ENCODE assay signal across 8 cellular contexts in genomic region chr1:17053071-17053684, GRCh38. TPM values are rescaled to one million over a fixed set of nuclear protein-coding genes. Genes with fewer than 3 reads are reported as not detected.
DNase-seq lines count a peak whose midpoint lies in the region; ATAC-seq and TF ChIP-seq lines count a peak whose summit lies in the region.

No MANE protein-coding gene starts in this region.

- H3K4me3 Mint-ChIP-seq in activated naive CD4-positive, alpha-beta T cell treated with anti-CD3 and anti-CD28 coated beads, Interleukin-2, amount 50 U/mL, for 24 hours: peak overlapping the region; percentile 100

- WGBS in lung, 2 donors: 6 to 7% methylated on average over 12 of the region's 12 CpGs
- WGBS in urinary bladder: 5% methylated on average over 12 of the region's 12 CpGs

- no peaks in the 10 kb centered on the region for H3K9me3 ChIP-seq in lung (ENCODE audit: control insufficient read depth in 2 of 2, insufficient read depth in 1 of 2, low read length in 1 of 2)

- in situ Hi-C loops in astrocyte of the spinal cord (cut with HindIII; ENCODE audit: low sequenced_read_pairs): no loop called here

- ATAC-seq in lung (ENCODE audit: insufficient read depth, low FRiP score) (no peak), HG02884 (IDR thresholded peaks at IDR 0.05; ENCODE audit: unreplicated experiment) (no peak)

- TF ChIP-seq CTCF in astrocyte of the spinal cord (IDR thresholded peaks at IDR 0.05; ENCODE audit: low read depth, low read length): no peak
- TF ChIP-seq CTCF in lung (IDR thresholded peaks at IDR 0.05; ENCODE audit: control extremely low read depth, extremely low read depth): no peak

- H3K9me3 Mint-ChIP-seq in activated naive CD4-positive, alpha-beta T cell treated with anti-CD3 and anti-CD28 coated beads, Interleukin-2, amount 50 U/mL, for 24 hours: no peaks in the 10 kb centered on the region

- no peak for DNase-seq in activated naive CD4-positive, alpha-beta T cell treated with Interleukin-2 at 50 U/mL for 16 hours
- DNase-seq in astrocyte of the spinal cord (ENCODE audit: low read depth, low spot score) (no peak), lung (ENCODE audit: low spot score) (no peak), SHP77 (lab: John Stamatoyannopoulos, UW) (no peak), cortex of kidney (lab: John Stamatoyannopoulos, UW) (no peak)

- H3K36me3 Mint-ChIP-seq in activated naive CD4-positive, alpha-beta T cell treated with anti-CD3 and anti-CD28 coated beads, Interleukin-2, amount 50 U/mL, for 24 hours: peaks cover 3% of the 10 kb centered on the region

- H3K27me3 Mint-ChIP-seq in activated naive CD4-positive, alpha-beta T cell treated with anti-CD3 and anti-CD28 coated beads, Interleukin-2, amount 50 U/mL, for 24 hours: peaks cover 1% of the 10 kb centered on the region

- H3K27ac Mint-ChIP-seq in activated naive CD4-positive, alpha-beta T cell treated with anti-CD3 and anti-CD28 coated beads, Interleukin-2, amount 50 U/mL, for 24 hours: peak overlapping the region; percentile 98

- H3K4me3 ChIP-seq in astrocyte of the spinal cord (ENCODE audit: low read depth, low read length) (peak overlapping the region; percentile 80), lung (peak overlapping the region; percentile 69), urinary bladder (ENCODE audit: low read depth, low read length) (peak overlapping the region; percentile 74)

- H3K27ac ChIP-seq in lung (ENCODE audit: low read depth in 1 of 2, low read length in 1 of 2): peak overlapping the region; percentile 87 to 89
- H3K27ac ChIP-seq in urinary bladder (ENCODE audit: low read depth): no peak overlapping the region

- H3K36me3 ChIP-seq in lung (ENCODE audit: control insufficient read depth in 2 of 2, insufficient read depth in 2 of 2, low read length in 2 of 2): peaks cover 3 to 10% of the 10 kb centered on the region in 2 donors
- H3K36me3 ChIP-seq in urinary bladder (ENCODE audit: insufficient read depth): no peaks in the 10 kb centered on the region

- no peaks in the 10 kb centered on the region for H3K27me3 ChIP-seq in lung (ENCODE audit: control insufficient read depth, insufficient read depth)

- H3K4me1 Mint-ChIP-seq in activated naive CD4-positive, alpha-beta T cell treated with anti-CD3 and anti-CD28 coated beads, Interleukin-2, amount 50 U/mL, for 24 hours: peaks cover 28% of the 10 kb centered on the region

- H3K4me1 ChIP-seq in lung (ENCODE audit: control insufficient read depth in 2 of 2, insufficient read depth in 2 of 2, low read length in 2 of 2) (peaks cover 2 to 6% of the 10 kb centered on the region in 2 donors), urinary bladder (ENCODE audit: insufficient read depth) (peaks cover 1% of the 10 kb centered on the region)

RNA-seq across cellular contexts. Expression of gene SDHB, which starts 0.7 kb away (rescaled TPM):
- total RNA-seq in lung (10 to 100 TPM; 59.1 to 93.2 TPM), urinary bladder (84.1 TPM)
- polyA plus RNA-seq in lung (100 to 1,000 TPM in 1 of 2 donors, 10 to 100 TPM in 1; 73.8 to 117 TPM), urinary bladder (114 TPM)

RNA-seq across cellular contexts. Expression of gene ATP13A2, which starts 41.5 kb away (rescaled TPM):
- total RNA-seq in lung: 10 to 100 TPM; 20.2 to 50.6 TPM
- 10 to 100 TPM; 24.7 to 41.9 TPM for polyA plus RNA-seq in lung
- 13.9 TPM for total RNA-seq in urinary bladder
- polyA plus RNA-seq in urinary bladder: 23.6 TPM
